In the genomic region with DNA sequence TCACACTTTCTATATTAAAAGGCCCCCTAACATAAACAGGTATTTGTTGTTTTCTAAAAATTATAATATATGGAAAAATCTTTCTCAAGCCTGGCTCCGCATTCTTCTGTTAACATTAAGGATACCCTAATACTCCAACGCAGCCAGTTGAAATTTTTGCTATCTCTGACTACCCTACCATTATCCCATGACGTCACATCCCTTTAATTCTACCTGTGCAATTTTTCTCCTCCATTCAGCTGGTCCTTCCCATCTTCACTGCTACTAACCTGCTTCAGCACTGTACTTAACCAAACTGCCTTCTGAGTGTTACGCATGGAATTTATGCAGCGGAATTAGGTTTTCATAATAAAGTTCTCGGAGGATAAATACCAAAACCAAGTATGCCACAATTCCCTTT, we compare ENCODE assay signal across 9 cellular contexts. TPM values are rescaled to one million over a fixed set of nuclear protein-coding genes. Genes with fewer than 3 reads are reported as not detected.
DNase-seq lines count a peak whose midpoint lies in the region; ATAC-seq, FAIRE-seq and TF ChIP-seq lines count a peak whose summit lies in the region.
"Had no signal": no experiment of that assay in that cellular context is flagged by ENCODE, and none has a peak within 500 bp of the region (broad histone marks: within the 10 kb centered on the region; RNA-seq: fewer than 3 reads in every experiment).

No MANE protein-coding gene starts in this region.

- H3K4me3 ChIP-seq in DND-41 (ENCODE audit: low read depth in 1 of 2, low read length in 2 of 2) = peak overlapping the region; percentile 45 to 80
- H3K4me3 ChIP-seq in NT2/D1 (ENCODE audit: insufficient read length, low read depth) = peak overlapping the region; percentile 98
- peak overlapping the region; percentile 98 for H3K4me3 ChIP-seq in endodermal cell (ENCODE audit: low read length)
- H3K4me3 ChIP-seq in pancreas = peak overlapping the region in 3 of 4 donors; percentile 46 to 77 (median 75)

- H3K27me3 ChIP-seq in DND-41 (ENCODE audit: insufficient read depth, low read length, poor library complexity) = no peaks in the 10 kb centered on the region
- no peaks in the 10 kb centered on the region for H3K27me3 ChIP-seq in NT2/D1 (ENCODE audit: insufficient read depth, insufficient read length)
- no peaks in the 10 kb centered on the region for H3K27me3 ChIP-seq in endodermal cell (ENCODE audit: control insufficient read depth, insufficient read depth, low read length, poor library complexity, severe bottlenecking)
- H3K27me3 ChIP-seq in pancreas = no peaks in the 10 kb centered on the region

- peaks cover 23% of the 10 kb centered on the region for H3K79me2 ChIP-seq in DND-41 (ENCODE audit: insufficient read depth, low read length)

- no peak for TF ChIP-seq CTCF in DND-41 (IDR thresholded peaks at IDR 0.05; ENCODE audit: borderline replicate concordance, extremely low read depth, low read length, poor library complexity, severe bottlenecking)
- TF ChIP-seq CTCF in endodermal cell (conservative IDR thresholded peaks at IDR 0.05) = no peak
- no peak for TF ChIP-seq CTCF in pancreas (IDR thresholded peaks at IDR 0.05)

- H3K4me1 Mint-ChIP-seq in endodermal cell = peaks cover 8% of the 10 kb centered on the region

- no peaks in the 10 kb centered on the region for H4K20me1 ChIP-seq in DND-41 (ENCODE audit: insufficient read depth, low read length)

- H3K9ac ChIP-seq in DND-41 (ENCODE audit: low read depth, low read length) (peak overlapping the region; percentile 67), NT2/D1 (ENCODE audit: insufficient read length, low read depth) (no peak overlapping the region), endodermal cell (ENCODE audit: extremely low read depth, low read length, poor library complexity, severe bottlenecking) (peak overlapping the region; percentile 71)

- 90 to 98% methylated on average over 6 of the region's 6 CpGs for WGBS in endodermal cell (ENCODE audit: insufficient coverage in 1 of 2, insufficient read length in 1 of 2), 2 experiments
- 69 to 74% methylated on average over 6 of the region's 6 CpGs for WGBS in pancreas, 2 donors

- H3K27me3 Mint-ChIP-seq in endodermal cell (ENCODE audit: insufficient read depth) = no peaks in the 10 kb centered on the region

- H3K9me3 Mint-ChIP-seq in endodermal cell = no peaks in the 10 kb centered on the region

- H3K36me3 ChIP-seq in DND-41 (ENCODE audit: insufficient read depth, low read length) (peaks cover 8% of the 10 kb centered on the region; the same call in 1 of the 2 replicates), NT2/D1 (ENCODE audit: insufficient read depth, insufficient read length, low read length) (peaks cover 9% of the 10 kb centered on the region), endodermal cell (ENCODE audit: control insufficient read depth, insufficient read depth, low read length) (peaks cover 17% of the 10 kb centered on the region), pancreas (peaks cover 0 to 3% (median 0%) of the 10 kb centered on the region in 3 donors)

- peaks cover 19% of the 10 kb centered on the region for H3K4me1 ChIP-seq in DND-41 (ENCODE audit: insufficient read depth, low read length)
- H3K4me1 ChIP-seq in NT2/D1 (ENCODE audit: insufficient read depth, insufficient read length) = no peaks in the 10 kb centered on the region
- no peaks in the 10 kb centered on the region for H3K4me1 ChIP-seq in endodermal cell (ENCODE audit: control insufficient read depth, insufficient read depth, low read length)
- H3K4me1 ChIP-seq in pancreas = peaks cover 12 to 19% (median 14%) of the 10 kb centered on the region in 3 donors

- no peak for FAIRE-seq in pancreas (lab: Jason Lieb, UNC)

- H2AFZ ChIP-seq in DND-41 (ENCODE audit: low read depth, low read length) = no peak overlapping the region

- H3K4me2 ChIP-seq in DND-41 (ENCODE audit: insufficient read depth, low read length) = peak overlapping the region; percentile 75

- no peak overlapping the region for H3K27ac Mint-ChIP-seq in endodermal cell

- DNase-seq in DND-41 (no peak), NT2/D1 (ENCODE audit: low read depth, low spot score) (no peak), endodermal cell (no peak), pancreas (no peak), NOMO-1 treated with DMSO at 0.1 percent for 48 hours (lab: John Stamatoyannopoulos, UW; ENCODE audit: unreplicated experiment) (no peak), sciatic nerve (ENCODE audit: low spot score) (no peak)
- DNase-seq: NCI-H2081 had no signal

- peak overlapping the region; percentile 90; the same call in 1 of the 2 replicates for H3K27ac ChIP-seq in DND-41 (ENCODE audit: low read length)
- H3K27ac ChIP-seq in endodermal cell (ENCODE audit: low read depth, low read length) = no peak overlapping the region
- H3K27ac ChIP-seq in pancreas = no peak overlapping the region

- intact Hi-C loops in pancreas (cut with DNase I) (no loop called here), sciatic nerve (cut with DNase I) (loop anchor here (10.0 kb wide), 1 partner anchor 295 kb away; a partner anchor contains a TSS)

- ATAC-seq in DND-41 (ENCODE audit: insufficient read depth, low read depth) = no peak
- no peak for ATAC-seq in pancreas
- ATAC-seq in activated CD4-positive, CD25-positive, alpha-beta regulatory T cell treated with anti-CD3 and anti-CD28 coated beads, Interleukin-2, amount 50 U/mL, for 24 hours = no peak
- ATAC-seq in sciatic nerve = no peak
- no peak for ATAC-seq in GM21825 (IDR thresholded peaks at IDR 0.05; ENCODE audit: unreplicated experiment)

- peak overlapping the region; percentile 98 for H3K4me3 Mint-ChIP-seq in endodermal cell

- H3K9me3 ChIP-seq in DND-41 (ENCODE audit: insufficient read depth, low read length, severe bottlenecking) (no peaks in the 10 kb centered on the region), NT2/D1 (ENCODE audit: insufficient read depth, low read length) (no peaks in the 10 kb centered on the region), endodermal cell (ENCODE audit: control insufficient read depth, low read length) (no peaks in the 10 kb centered on the region), pancreas (no peaks in the 10 kb centered on the region)

- peaks cover 7% of the 10 kb centered on the region for H3K36me3 Mint-ChIP-seq in endodermal cell (ENCODE audit: low read depth)

RNA-seq across cellular contexts. Expression of a gene that starts 1.0 kb away (rescaled TPM):
- total RNA-seq in endodermal cell (10 to 100 TPM; 32.0 to 38.7 TPM), pancreas (10 to 100 TPM in 1 of 6 donors, 1 to 10 TPM in 5; 6.2 to 12.9 (median 8.3) TPM), sciatic nerve (21.1 TPM)
- 38.8 TPM for polyA plus RNA-seq in endodermal cell (2013, experiment 1 of 2)
- 33.9 TPM for polyA plus RNA-seq in endodermal cell (2013, experiment 2 of 2)
- polyA plus RNA-seq in pancreas = 10 to 100 TPM; 20.1 to 22.8 TPM

RNA-seq across cellular contexts. Expression of a gene that starts 19.4 kb away (rescaled TPM):
- 10 to 100 TPM; 23.2 to 36.9 TPM for total RNA-seq in endodermal cell
- polyA plus RNA-seq in endodermal cell (2013, experiment 1 of 2) = 21.3 TPM
- 18.3 TPM for polyA plus RNA-seq in endodermal cell (2013, experiment 2 of 2)
- 10 to 100 TPM; 10.1 to 35.9 (median 17.6) TPM for total RNA-seq in pancreas
- 1 to 10 TPM; 4.4 to 6.5 TPM for polyA plus RNA-seq in pancreas
- 3.2 TPM for total RNA-seq in sciatic nerve
